In the genomic region with DNA sequence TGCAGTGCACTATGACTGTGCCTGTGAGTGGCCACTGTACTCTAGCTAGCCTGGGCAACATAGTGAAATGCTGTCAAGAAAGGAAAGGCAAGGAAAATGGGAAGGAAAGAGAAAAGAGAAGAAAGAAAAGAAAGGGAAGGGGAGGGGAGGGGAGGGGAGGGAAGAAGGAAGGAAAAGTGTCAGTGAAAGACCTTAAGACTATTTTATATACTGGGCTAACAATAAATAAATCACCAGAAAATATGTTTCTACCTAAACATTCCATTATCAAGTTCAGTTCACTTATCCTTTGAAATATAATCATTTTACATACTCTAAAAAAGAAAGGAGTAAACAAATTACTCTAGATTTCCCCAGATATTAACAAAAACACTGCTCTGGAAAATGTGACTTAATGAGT, we compare ENCODE assay signal across 21 cellular contexts. TPM values are rescaled to one million over a fixed set of nuclear protein-coding genes. Genes with fewer than 3 reads are reported as not detected.
"Had no signal": no experiment of that assay in that cellular context is flagged by ENCODE, and none has a peak within 500 bp of the region (broad histone marks: within the 10 kb centered on the region; RNA-seq: fewer than 3 reads in every experiment).

No MANE protein-coding gene starts in this region.

- H3K4me1 ChIP-seq: SJSA1, upper lobe of right lung had no signal

- ATAC-seq: upper lobe of right lung had no signal

- H3K9me3 ChIP-seq: left ventricle myocardium inferior, sigmoid colon, SJSA1, upper lobe of right lung had no signal

- DNase-seq: activated CD4-positive, alpha-beta memory T cell treated with anti-CD3 and anti-CD28 coated beads, Interleukin-2, amount 10 ng/mL, durations not matched to agents 7 days and 5 days; activated CD4-positive, alpha-beta T cell treated with anti-CD3 and anti-CD28 coated beads, Interleukin-2, amount 10 ng/mL, durations not matched to agents 24 days and 14 days; activated naive CD4-positive, alpha-beta T cell; aorta; brain microvascular endothelial cell; central memory CD4-positive, alpha-beta T cell; effector memory CD4-positive, alpha-beta T cell; foreskin melanocyte; hippocampal formation; kidney glomerular epithelial cell; left ventricle myocardium inferior; mammary epithelial cell; occipital lobe; sigmoid colon; stimulated activated CD4-positive, alpha-beta T cell treated with anti-CD3 and anti-CD28 coated beads, Interleukin-15, amount 100 ng/mL, for 24 hours; stimulated activated naive CD4-positive, alpha-beta T cell; upper lobe of right lung had no signal

- H3K4me3 ChIP-seq: left ventricle myocardium inferior, sigmoid colon, SJSA1, smooth muscle cell, upper lobe of right lung had no signal

- H3K4me3 Mint-ChIP-seq: activated CD4-positive, alpha-beta memory T cell treated with anti-CD3 and anti-CD28 coated beads, Interleukin-2, amount 10 ng/mL, durations not matched to agents 7 days and 5 days; activated CD4-positive, alpha-beta T cell treated with anti-CD3 and anti-CD28 coated beads, Interleukin-2, amount 10 ng/mL, durations not matched to agents 24 days and 14 days; T-helper 1 cell treated with Interleukin-12 subunit alpha and Interleukin-12 subunit beta and Interleukin-4 antibody, amounts not matched to agents 30 μg/mL and 1 μg/mL, for 36 hours had no signal

- H3K27ac ChIP-seq: brain microvascular endothelial cell, left ventricle myocardium inferior, SJSA1, upper lobe of right lung had no signal

- H3K27me3 Mint-ChIP-seq: activated CD4-positive, alpha-beta memory T cell treated with anti-CD3 and anti-CD28 coated beads, Interleukin-2, amount 10 ng/mL, durations not matched to agents 7 days and 5 days; activated CD4-positive, alpha-beta T cell treated with anti-CD3 and anti-CD28 coated beads, Interleukin-2, amount 10 ng/mL, durations not matched to agents 24 days and 14 days had no signal

- H3K9me3 Mint-ChIP-seq: activated CD4-positive, alpha-beta memory T cell treated with anti-CD3 and anti-CD28 coated beads, Interleukin-2, amount 10 ng/mL, durations not matched to agents 7 days and 5 days; activated T-helper 2 cell treated with anti-CD3 and anti-CD28 coated beads, Interferon-gamma antibody, Interleukin-2, Interleukin-4, amounts not matched to agents 10 μg/mL and 5 μg/mL and 100 μg/mL, durations not matched to agents 14 hours and 24 hours and 36 hours; T-helper 1 cell treated with Interleukin-12 subunit alpha and Interleukin-12 subunit beta and Interleukin-4 antibody, amounts not matched to agents 30 μg/mL and 1 μg/mL, for 36 hours had no signal

- H3K27ac Mint-ChIP-seq: activated CD4-positive, alpha-beta memory T cell treated with anti-CD3 and anti-CD28 coated beads, Interleukin-2, amount 10 ng/mL, durations not matched to agents 7 days and 5 days; activated CD4-positive, alpha-beta T cell treated with anti-CD3 and anti-CD28 coated beads, Interleukin-2, amount 10 ng/mL, durations not matched to agents 24 days and 14 days; activated T-helper 2 cell treated with anti-CD3 and anti-CD28 coated beads, Interferon-gamma antibody, Interleukin-2, Interleukin-4, amounts not matched to agents 10 μg/mL and 5 μg/mL and 100 μg/mL, durations not matched to agents 14 hours and 24 hours and 36 hours; T-helper 1 cell treated with Interleukin-12 subunit alpha and Interleukin-12 subunit beta and Interleukin-4 antibody, amounts not matched to agents 30 μg/mL and 1 μg/mL, for 36 hours had no signal

RNA-seq across cellular contexts. Expression of gene COCH, which starts 22.1 kb away (rescaled TPM):
- total RNA-seq: mammary epithelial cell had no signal
- polyA plus RNA-seq: mammary epithelial cell had no signal
